Comparison of ENCODE assay signal across 9 cellular contexts in genomic region chr19:42121036-42121621, GRCh38. TPM values are rescaled to one million over a fixed set of nuclear protein-coding genes. Genes with fewer than 3 reads are reported as not detected.
DNase-seq lines count a peak whose midpoint lies in the region; ATAC-seq and TF ChIP-seq lines count a peak whose summit lies in the region.
"Had no signal": no experiment of that assay in that cellular context is flagged by ENCODE, and none has a peak within 500 bp of the region (broad histone marks: within the 10 kb centered on the region; RNA-seq: fewer than 3 reads in every experiment).

No MANE protein-coding gene starts in this region.

- in situ Hi-C loops in brain microvascular endothelial cell (cut with HindIII; ENCODE audit: low pct_ligation_motif_present, low sequenced_read_pairs): no loop called here

- no peaks in the 10 kb centered on the region for H3K79me1 ChIP-seq in trophoblast cell (ENCODE audit: low read length)

- H3K23ac ChIP-seq in trophoblast cell (ENCODE audit: low read length): no peak overlapping the region

- no peak overlapping the region for H4K8ac ChIP-seq in trophoblast cell (ENCODE audit: low read depth, low read length)

- no peak overlapping the region for H4K12ac ChIP-seq in trophoblast cell (ENCODE audit: low read depth, low read length)

- H2AFZ ChIP-seq in trophoblast cell (ENCODE audit: insufficient read depth, low read length, poor library complexity): no peak overlapping the region

- TF ChIP-seq CTCF in brain microvascular endothelial cell (IDR thresholded peaks at IDR 0.05; ENCODE audit: low read depth, low read length, missing control alignments): no peak

- peaks cover 9 to 12% of the 10 kb centered on the region in 2 experiments for H3K4me1 ChIP-seq in trophoblast cell (ENCODE audit: control insufficient read depth in 1 of 2, insufficient read depth in 2 of 2, low read length in 2 of 2)

- H3K4me3 ChIP-seq in brain microvascular endothelial cell (ENCODE audit: low read depth, low read length): no peak overlapping the region
- no peak overlapping the region for H3K4me3 ChIP-seq in trophoblast cell (ENCODE audit: low read depth, low read length)

- H2BK120ac ChIP-seq in trophoblast cell (ENCODE audit: insufficient read depth, low read length, poor library complexity): no peak overlapping the region

- H3K79me2 ChIP-seq in trophoblast cell (ENCODE audit: control insufficient read depth, insufficient read depth, low read length, poor library complexity): no peaks in the 10 kb centered on the region

- peak; percentile 25 for DNase-seq in activated CD4-positive, alpha-beta T cell treated with anti-CD3 and anti-CD28 coated beads for 48 hours
- no peak for DNase-seq in activated CD4-positive, alpha-beta T cell treated with anti-CD3 and anti-CD28 coated beads, Interleukin-2, amount 50 U/mL, for 4 hours
- DNase-seq in MV-4-11 (lab: John Stamatoyannopoulos, UW): peak; percentile 30
- no peak for DNase-seq in brain microvascular endothelial cell
- no peak for DNase-seq in trophoblast cell
- no peak for DNase-seq in DMS114 treated with DMSO at 0.1 percent for 48 hours (lab: John Stamatoyannopoulos, UW; ENCODE audit: unreplicated experiment)
- no peak for DNase-seq in NCI-H1930 (lab: John Stamatoyannopoulos, UW)
- DNase-seq: cortex of kidney had no signal

- no CpG with 5 or more reads among the region's 5 CpGs for WGBS in trophoblast cell (ENCODE audit: extremely low coverage, insufficient coverage, insufficient read length)

- no peak overlapping the region for H2AK5ac ChIP-seq in trophoblast cell (ENCODE audit: low read length)

- H3K9ac ChIP-seq in trophoblast cell (ENCODE audit: low read length): no peak overlapping the region

- no peak overlapping the region for H2BK5ac ChIP-seq in trophoblast cell (ENCODE audit: low read depth, low read length, poor library complexity)

- no peak overlapping the region for H2BK12ac ChIP-seq in trophoblast cell (ENCODE audit: low read length)

- H3K27ac ChIP-seq in brain microvascular endothelial cell (peak overlapping the region; percentile 58), trophoblast cell (ENCODE audit: low read depth, low read length) (no peak overlapping the region)

- no peak for ATAC-seq in HG03521 (IDR thresholded peaks at IDR 0.05; ENCODE audit: unreplicated experiment)

- no peak overlapping the region for H3K4ac ChIP-seq in trophoblast cell (ENCODE audit: low read depth, low read length)

- peaks cover 9% of the 10 kb centered on the region for H3K36me3 ChIP-seq in brain microvascular endothelial cell (replicated peaks)
- no peaks in the 10 kb centered on the region for H3K36me3 ChIP-seq in trophoblast cell (ENCODE audit: control insufficient read depth in 1 of 2, insufficient read depth in 2 of 2, low read length in 2 of 2)

- H3K9me3 ChIP-seq in trophoblast cell (ENCODE audit: insufficient read depth, low read depth, low read length): peaks cover 2% of the 10 kb centered on the region

- H4K91ac ChIP-seq in trophoblast cell (ENCODE audit: low read depth, low read length): no peak overlapping the region

- H3K14ac ChIP-seq in trophoblast cell (ENCODE audit: low read length): peak overlapping the region; percentile 20

- H3K27me3 ChIP-seq in brain microvascular endothelial cell (replicated peaks) (no peaks in the 10 kb centered on the region), trophoblast cell (ENCODE audit: insufficient read depth, low read length) (no peaks in the 10 kb centered on the region)

- no peak overlapping the region for H3K4me2 ChIP-seq in trophoblast cell (ENCODE audit: low read length)

- no peak overlapping the region for H3K18ac ChIP-seq in trophoblast cell (ENCODE audit: low read length)

RNA-seq across cellular contexts. Expression of gene POU2F2, which starts 11.1 kb away (rescaled TPM):
- 2.8 and 3.3 TPM in 2 replicates for polyA plus RNA-seq in trophoblast cell (2013)

RNA-seq across cellular contexts. Expression of gene ZNF574, which starts 45.2 kb away (rescaled TPM):
- polyA plus RNA-seq in trophoblast cell (2013): 9.1 and 9.8 TPM in 2 replicates

RNA-seq across cellular contexts. Expression of gene GRIK5, which starts 51.1 kb away (rescaled TPM):
- 0.18 and 0.26 TPM in 2 replicates for polyA plus RNA-seq in trophoblast cell (2013)

Comparison
In these comparisons a context has a peak if more than half of its experiments do, and no peak if none do; other contexts are left out.
1. DNase-seq: peak in activated CD4-positive, alpha-beta T cell treated with anti-CD3 and anti-CD28 coated beads for 48 hours (single experiment) and MV-4-11 (single experiment); none in activated CD4-positive, alpha-beta T cell treated with anti-CD3 and anti-CD28 coated beads, Interleukin-2, amount 50 U/mL, for 4 hours (0 of 2), brain microvascular endothelial cell (single experiment), trophoblast cell (0 of 2), DMS114 treated with DMSO at 0.1 percent for 48 hours (single experiment) and NCI-H1930 (0 of 2).